ENCODE assay signal across 6 cellular contexts in the genomic region with DNA sequence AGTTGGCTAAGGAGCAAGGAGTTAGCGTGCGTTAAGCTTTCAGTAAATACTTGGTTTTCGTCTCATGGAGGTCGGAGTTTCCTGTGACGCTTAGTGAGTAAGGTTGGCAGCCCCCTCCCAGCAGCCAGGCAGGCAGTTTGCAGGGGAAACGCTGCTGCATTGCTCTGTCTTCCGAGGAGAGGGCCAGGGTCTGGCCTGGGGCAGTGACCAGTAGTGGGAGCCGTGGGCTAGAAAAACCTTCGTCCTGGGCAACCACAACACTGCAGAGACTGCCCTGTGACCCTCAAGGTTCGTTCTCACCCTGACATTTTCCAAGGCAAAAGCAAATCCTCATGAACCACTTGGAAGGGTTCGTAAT. TPM values are rescaled to one million over a fixed set of nuclear protein-coding genes. Genes with fewer than 3 reads are reported as not detected.
DNase-seq lines count a peak whose midpoint lies in the region; ATAC-seq and TF ChIP-seq lines count a peak whose summit lies in the region.

No MANE protein-coding gene starts in this region.

- H3K27me3 Mint-ChIP-seq in HFFc6 (ENCODE audit: insufficient read depth) = no peaks in the 10 kb centered on the region; the same call in 1 of the 2 replicates
- H3K27me3 Mint-ChIP-seq in activated T-helper 17 cell treated with anti-CD3 and anti-CD28 coated beads, Interleukin-2, amount 50 U/mL, for 72 hours = no peaks in the 10 kb centered on the region

- no peak for ATAC-seq in activated T-helper 17 cell treated with anti-CD3 and anti-CD28 coated beads, Interleukin-2, amount 50 U/mL, for 72 hours (replicated peaks)
- ATAC-seq in lung (ENCODE audit: insufficient read depth, low FRiP score) = no peak
- no peak for ATAC-seq in HG02970 (IDR thresholded peaks at IDR 0.05; ENCODE audit: low FRiP score, unreplicated experiment)

- H3K4me3 ChIP-seq in lung = peak overlapping the region; percentile 93

- peak overlapping the region; percentile 84 to 88 for H3K27ac ChIP-seq in lung (ENCODE audit: low read depth in 1 of 2, low read length in 1 of 2)

- TF ChIP-seq CTCF in HFFc6 (IDR thresholded peaks at IDR 0.05) = peak; percentile 23; the same call in 1 of the 2 replicates
- TF ChIP-seq CTCF in lung (IDR thresholded peaks at IDR 0.05; ENCODE audit: control extremely low read depth, extremely low read depth) = no peak

- no peaks in the 10 kb centered on the region for H3K9me3 ChIP-seq in lung (ENCODE audit: control insufficient read depth in 2 of 2, insufficient read depth in 1 of 2, low read length in 1 of 2)

- DNase-seq in HFFc6 (no peak), lung (ENCODE audit: low spot score) (no peak), glomerular visceral epithelial cell (ENCODE audit: extremely low spot score) (no peak), T-helper 9 cell (no peak)

- peaks cover 22% of the 10 kb centered on the region for H3K4me1 Mint-ChIP-seq in HFFc6 (ENCODE audit: low read depth)
- H3K4me1 Mint-ChIP-seq in activated T-helper 17 cell treated with anti-CD3 and anti-CD28 coated beads, Interleukin-2, amount 50 U/mL, for 72 hours = peaks cover 19% of the 10 kb centered on the region

- peaks cover 5 to 17% of the 10 kb centered on the region in 2 donors for H3K4me1 ChIP-seq in lung (ENCODE audit: control insufficient read depth in 2 of 2, insufficient read depth in 2 of 2, low read length in 2 of 2)

- peaks cover 0 to 4% of the 10 kb centered on the region in 2 donors for H3K36me3 ChIP-seq in lung (ENCODE audit: control insufficient read depth in 2 of 2, insufficient read depth in 2 of 2, low read length in 2 of 2)

- 0 out of 2 replicates have a peak, but pooled peaks cover 3% of the 10 kb centered on the region for H3K36me3 Mint-ChIP-seq in HFFc6 (ENCODE audit: low read depth)
- H3K36me3 Mint-ChIP-seq in activated T-helper 17 cell treated with anti-CD3 and anti-CD28 coated beads, Interleukin-2, amount 50 U/mL, for 72 hours (ENCODE audit: low read depth) = peaks cover 24% of the 10 kb centered on the region

- H3K27me3 ChIP-seq in lung (ENCODE audit: control insufficient read depth, insufficient read depth) = no peaks in the 10 kb centered on the region

- H3K27ac Mint-ChIP-seq in HFFc6 = peak overlapping the region; percentile 90
- peak overlapping the region; percentile 89 for H3K27ac Mint-ChIP-seq in activated T-helper 17 cell treated with anti-CD3 and anti-CD28 coated beads, Interleukin-2, amount 50 U/mL, for 72 hours

- peak overlapping the region; percentile 99 for H3K4me3 Mint-ChIP-seq in HFFc6
- H3K4me3 Mint-ChIP-seq in activated T-helper 17 cell treated with anti-CD3 and anti-CD28 coated beads, Interleukin-2, amount 50 U/mL, for 72 hours = peak overlapping the region; percentile 94

- no peaks in the 10 kb centered on the region for H3K9me3 Mint-ChIP-seq in HFFc6
- no peaks in the 10 kb centered on the region for H3K9me3 Mint-ChIP-seq in activated T-helper 17 cell treated with anti-CD3 and anti-CD28 coated beads, Interleukin-2, amount 50 U/mL, for 72 hours

- WGBS in lung, 2 donors = 4 to 5% methylated on average over 11 of the region's 11 CpGs

RNA-seq across cellular contexts. Expression of a gene that starts 0.4 kb away (rescaled TPM):
- total RNA-seq in HFFc6 (2021; fragmentation: NEBNext Ultra II Directional; extraction: Animal tissue kit (Norgen Biotek cat#: 25700)) = 10 to 100 TPM; 27.8 to 41.8 (median 34.1) TPM
- 1 to 10 TPM; 6.5 to 10.0 TPM for total RNA-seq in activated T-helper 17 cell treated with anti-CD3 and anti-CD28 coated beads, Interleukin-2, amount 50 U/mL, for 72 hours
- total RNA-seq in lung = 10 to 100 TPM; 23.7 to 29.6 TPM
- polyA plus RNA-seq in lung = 10 to 100 TPM; 25.3 to 43.7 TPM

RNA-seq across cellular contexts. Expression of a gene that starts 0.6 kb away (rescaled TPM):
- total RNA-seq in HFFc6 (2021; fragmentation: NEBNext Ultra II Directional; extraction: Animal tissue kit (Norgen Biotek cat#: 25700)) = 10 to 100 TPM; 65.8 to 72.9 (median 69.1) TPM
- total RNA-seq in activated T-helper 17 cell treated with anti-CD3 and anti-CD28 coated beads, Interleukin-2, amount 50 U/mL, for 72 hours = 100 to 1,000 TPM; 108 to 129 TPM
- 100 to 1,000 TPM; 101 to 156 TPM for total RNA-seq in lung
- 100 to 1,000 TPM; 119 to 178 TPM for polyA plus RNA-seq in lung

RNA-seq across cellular contexts. Expression of a gene that starts 40.7 kb away (rescaled TPM):
- 10 to 100 TPM; 11.3 to 14.9 (median 13.1) TPM for total RNA-seq in HFFc6 (2021; fragmentation: NEBNext Ultra II Directional; extraction: Animal tissue kit (Norgen Biotek cat#: 25700))
- 1 to 10 TPM; 4.8 to 9.0 TPM for total RNA-seq in activated T-helper 17 cell treated with anti-CD3 and anti-CD28 coated beads, Interleukin-2, amount 50 U/mL, for 72 hours
- total RNA-seq in lung = 10 to 100 TPM in 1 of 2 donors, 1 to 10 TPM in 1; 5.9 to 19.1 TPM
- 1 to 10 TPM; 7.0 to 9.8 TPM for polyA plus RNA-seq in lung

RNA-seq across cellular contexts. Expression of a gene that starts 54.2 kb away (rescaled TPM):
- 10 to 100 TPM; 20.9 to 40.3 (median 23.3) TPM for total RNA-seq in HFFc6 (2021; fragmentation: NEBNext Ultra II Directional; extraction: Animal tissue kit (Norgen Biotek cat#: 25700))
- 10 to 100 TPM; 14.9 to 16.4 TPM for total RNA-seq in activated T-helper 17 cell treated with anti-CD3 and anti-CD28 coated beads, Interleukin-2, amount 50 U/mL, for 72 hours
- 10 to 100 TPM in 1 of 2 donors, 1 to 10 TPM in 1; 7.5 to 66.5 TPM for total RNA-seq in lung
- polyA plus RNA-seq in lung = 10 to 100 TPM; 14.9 to 28.4 TPM
